In the genomic region with DNA sequence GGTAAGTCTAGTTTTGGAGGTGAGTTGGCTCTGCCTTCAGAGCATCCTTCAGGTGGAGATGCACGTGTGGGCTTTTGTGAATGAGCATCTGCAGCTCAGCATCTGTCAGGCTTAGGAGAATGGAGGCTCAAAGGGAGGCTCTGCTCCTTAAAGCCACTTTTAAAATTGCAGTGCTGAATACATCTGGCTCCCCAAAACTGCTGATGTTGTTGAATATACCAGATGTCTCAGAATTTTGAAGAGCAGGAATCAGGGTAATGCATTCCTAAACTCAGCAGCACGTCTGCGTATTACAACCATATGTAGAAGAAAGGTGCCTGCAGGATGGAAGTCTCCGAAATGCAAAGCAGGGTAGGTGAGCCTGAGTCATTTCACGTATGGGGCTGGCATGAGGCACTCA, we compare ENCODE assay signal across 32 cellular contexts.
DNase-seq lines count a peak whose midpoint lies in the region; ATAC-seq, FAIRE-seq and TF ChIP-seq lines count a peak whose summit lies in the region.
"Had no signal": no experiment of that assay in that cellular context is flagged by ENCODE, and none has a peak within 500 bp of the region (broad histone marks: within the 10 kb centered on the region; RNA-seq: fewer than 3 reads in every experiment).

No MANE protein-coding gene starts in this region.

- no peaks in the 10 kb centered on the region for H3F3A ChIP-seq in PC-9 (ENCODE audit: insufficient read depth, low read depth)

- H3K4me2 ChIP-seq in HepG2 (ENCODE audit: low read depth, low read length) (no peak overlapping the region), A549 (no peak overlapping the region), K562 (ENCODE audit: insufficient read depth, low read length) (no peak overlapping the region), PC-9 (no peak overlapping the region)
- H3K4me2 ChIP-seq: BLaER1; BLaER1 treated with 17β-estradiol and CSF1 and Interleukin-3, amounts not matched to agents 10 nM and 100 nM had no signal

- no peak overlapping the region for H3K27ac ChIP-seq in HepG2 (ENCODE audit: extremely low read length, insufficient read depth, low read length)
- H3K27ac ChIP-seq in right lobe of liver = no peak overlapping the region
- H3K27ac ChIP-seq in A549 = no peak overlapping the region
- no peak overlapping the region for H3K27ac ChIP-seq in K562 (ENCODE audit: extremely low read depth, low read depth, low read length)
- no peak overlapping the region for H3K27ac ChIP-seq in PC-9
- H3K27ac ChIP-seq: 22Rv1; BLaER1; BLaER1 treated with 17β-estradiol and CSF1 and Interleukin-3, amounts not matched to agents 10 nM and 100 nM; C4-2B had no signal

- no peak for DNase-seq in HepG2 (ENCODE audit: low spot score)
- DNase-seq in right lobe of liver = no peak
- DNase-seq in A549 (ENCODE audit: low read depth in 1 of 2, low spot score in 1 of 2) = no peak
- DNase-seq in K562 (ENCODE audit: extremely low read depth in 1 of 4, low spot score in 3 of 4) = no peak
- DNase-seq in NCI-H1436 (lab: John Stamatoyannopoulos, UW) = no peak
- DNase-seq in PC-9 = no peak
- DNase-seq: 8988T; ACHN; AML-193; BE2C; C1 segment of cervical spinal cord; Caco-2; Calu3; CD4-positive, alpha-beta memory T cell; CD4-positive, alpha-beta T cell; CD4-positive, CD25-positive, alpha-beta regulatory T cell; CD8-positive, alpha-beta memory T cell; CD8-positive, alpha-beta T cell; COR-L47; DMS 273 treated with DMSO at 0.1 percent for 48 hours; DMS153; DMS53; DMS79; DMS79 treated with DMSO at 0.1 percent for 48 hours; DND-41; EL had no signal

- CTCF ChIA-PET in HepG2 (lab: Yijun Ruan, JAX; ENCODE audit: low intra/inter-chr PET ratio, low total read pairs) (no interaction called here), A549 (lab: Yijun Ruan, JAX) (no interaction called here), K562 (lab: Yijun Ruan, JAX; ENCODE audit: low intra/inter-chr PET ratio) (no interaction called here), PC-9 (lab: Charles Lee) (no interaction called here)

- no peaks in the 10 kb centered on the region for H3K9me1 ChIP-seq in K562 (ENCODE audit: control insufficient read depth, insufficient read depth, low read length)

- H3K36me3 ChIP-seq in HepG2 (replicated peaks in 1 of 2; ENCODE audit: control insufficient read depth in 1 of 2, insufficient read depth in 2 of 2, low read length in 2 of 2) (no peaks in the 10 kb centered on the region), right lobe of liver (no peaks in the 10 kb centered on the region), K562 (ENCODE audit: control insufficient read depth, insufficient read depth, low read length) (no peaks in the 10 kb centered on the region), PC-9 (ENCODE audit: low read depth) (no peaks in the 10 kb centered on the region)
- H3K36me3 ChIP-seq: BE2C; BLaER1; BLaER1 treated with 17β-estradiol and CSF1 and Interleukin-3, amounts not matched to agents 10 nM and 100 nM had no signal

- TF ChIP-seq POLR2A in HepG2 (IDR thresholded peaks at IDR 0.05; ENCODE audit: insufficient read depth in 1 of 2, low read depth in 2 of 2, low read length in 2 of 2) (no peak), right lobe of liver (IDR thresholded peaks at IDR 0.05) (no peak), A549 (IDR thresholded peaks at IDR 0.05; ENCODE audit: low read length) (no peak), K562 (conservative IDR thresholded peaks at IDR 0.05) (no peak)

- FAIRE-seq in HepG2 (lab: Jason Lieb, UNC) = no peak
- no peak for FAIRE-seq in A549 (lab: Jason Lieb, UNC)
- no peak for FAIRE-seq in K562 (lab: Jason Lieb, UNC)
- FAIRE-seq: A204.1, D721Med had no signal

- H3K4me1 ChIP-seq in HepG2 (ENCODE audit: insufficient read depth, low read length) (no peaks in the 10 kb centered on the region), right lobe of liver (no peaks in the 10 kb centered on the region), A549 (peaks cover 7% of the 10 kb centered on the region; the same call in 1 of the 3 replicates), K562 (replicated peaks in 1 of 2; ENCODE audit: control insufficient read depth in 2 of 2, insufficient read depth in 2 of 2, low read length in 2 of 2) (no peaks in the 10 kb centered on the region), PC-9 (replicated peaks; ENCODE audit: insufficient read depth) (no peaks in the 10 kb centered on the region)
- H3K4me1 ChIP-seq: BE2C; BLaER1; BLaER1 treated with 17β-estradiol and CSF1 and Interleukin-3, amounts not matched to agents 10 nM and 100 nM; Caco-2 had no signal

- no peak for TF ChIP-seq RAD21 in HepG2 (CRISPR knock-in tag; IDR thresholded peaks at IDR 0.05)
- no peak for TF ChIP-seq RAD21 in A549 (conservative IDR thresholded peaks at IDR 0.05 in 1 of 2, IDR thresholded peaks at IDR 0.05 in 1 of 2)
- TF ChIP-seq RAD21 in K562 (CRISPR knock-in tag; conservative IDR thresholded peaks at IDR 0.05 in 1 of 2, IDR thresholded peaks at IDR 0.05 in 1 of 2) = no peak

- H2AFZ ChIP-seq in HepG2 (ENCODE audit: low read length) (no peak overlapping the region), K562 (ENCODE audit: low read depth, low read length) (no peak overlapping the region), PC-9 (no peak overlapping the region)

- H3K9me2 ChIP-seq in PC-9 (ENCODE audit: insufficient read depth) = no peaks in the 10 kb centered on the region

- TF ChIP-seq CTCF in HepG2 (CRISPR knock-in tag; IDR thresholded peaks at IDR 0.05) (no peak), right lobe of liver (IDR thresholded peaks at IDR 0.05) (no peak), A549 (IDR thresholded peaks at IDR 0.05) (no peak), K562 (IDR thresholded peaks at IDR 0.05 in 2 of 3, conservative IDR thresholded peaks at IDR 0.05 in 1 of 3; ENCODE audit: insufficient read depth in 2 of 3, low read depth in 1 of 3, low read length in 3 of 3) (no peak), PC-9 (conservative IDR thresholded peaks at IDR 0.05) (no peak)

- TF ChIP-seq EP300 in HepG2 (IDR thresholded peaks at IDR 0.05; ENCODE audit: low read depth in 2 of 2, low read length in 2 of 2) = no peak
- TF ChIP-seq EP300 in HepG2 (CRISPR knock-in tag; IDR thresholded peaks at IDR 0.05; ENCODE audit: borderline replicate concordance) = no peak
- no peak for TF ChIP-seq EP300 in A549 (IDR thresholded peaks at IDR 0.05)
- no peak for TF ChIP-seq EP300 in K562 (IDR thresholded peaks at IDR 0.05; ENCODE audit: low read length)

- in situ Hi-C loops in HepG2 (cut with HindIII; ENCODE audit: extremely low pct_ligation_motif_present, low pct_unique_long_range_greater_than_20kb) (no loop called here), K562 (cut with MboI) (no loop called here)

- H3K27me3 ChIP-seq in HepG2 (ENCODE audit: control insufficient read depth in 1 of 2, insufficient read depth in 2 of 2, low read length in 2 of 2) = peaks cover 0 to 9% of the 10 kb centered on the region in 2 experiments; a peak in 2 of 5 replicates
- no peaks in the 10 kb centered on the region for H3K27me3 ChIP-seq in right lobe of liver
- H3K27me3 ChIP-seq in K562 (ENCODE audit: control insufficient read depth in 2 of 2, insufficient read depth in 2 of 2, low read length in 2 of 2) = peaks cover 0 to 6% of the 10 kb centered on the region in 2 experiments; a peak in 4 of 5 replicates
- 0 out of 2 replicates have a peak, but pooled peaks cover 8% of the 10 kb centered on the region for H3K27me3 ChIP-seq in PC-9 (ENCODE audit: insufficient read depth, low read depth)
- H3K27me3 ChIP-seq: BE2C; BLaER1; BLaER1 treated with 17β-estradiol and CSF1 and Interleukin-3, amounts not matched to agents 10 nM and 100 nM had no signal

- ATAC-seq in HepG2 (no peak), right lobe of liver (no peak), A549 (no peak), K562 (no peak)
- ATAC-seq: CD8-positive, alpha-beta T cell had no signal

- 9% methylated on average over 5 of the region's 5 CpGs for WGBS in HepG2 (ENCODE audit: low lambda C conversion rate)
- 35% methylated on average over 2 of the region's 5 CpGs for WGBS in right lobe of liver (ENCODE audit: insufficient coverage, low coverage, low lambda C conversion rate, missing lambda C conversion rate)
- 36% methylated on average over 5 of the region's 5 CpGs for WGBS in A549 (ENCODE audit: missing lambda C conversion rate)
- WGBS in K562 (ENCODE audit: insufficient coverage, low coverage, missing lambda C conversion rate) = 0% methylated on average over 5 of the region's 5 CpGs

- H3K4me3 ChIP-seq in HepG2 (replicated peaks in 1 of 3; ENCODE audit: insufficient read depth in 1 of 3, low read depth in 2 of 3, low read length in 3 of 3) = no peak overlapping the region
- H3K4me3 ChIP-seq in right lobe of liver = no peak overlapping the region
- H3K4me3 ChIP-seq in A549 = no peak overlapping the region
- no peak overlapping the region for H3K4me3 ChIP-seq in K562
- no peak overlapping the region for H3K4me3 ChIP-seq in PC-9
- H3K4me3 ChIP-seq: BLaER1; BLaER1 treated with 17β-estradiol and CSF1 and Interleukin-3, amounts not matched to agents 10 nM and 100 nM had no signal

- intact Hi-C loops in HepG2 (cut with micrococcal nuclease; ENCODE audit: unreplicated experiment) (no loop called here), right lobe of liver (cut with DNase I) (no loop called here), K562 (cut with micrococcal nuclease) (no loop called here), PC-9 (cut with micrococcal nuclease; ENCODE audit: unreplicated experiment) (no loop called here)

- no peaks in the 10 kb centered on the region for H3K79me2 ChIP-seq in HepG2 (ENCODE audit: insufficient read depth, low read length)
- no peaks in the 10 kb centered on the region for H3K79me2 ChIP-seq in K562 (ENCODE audit: control insufficient read depth, insufficient read depth, low read length)
- H3K79me2 ChIP-seq in PC-9 (ENCODE audit: low read depth) = no peaks in the 10 kb centered on the region

- POLR2A ChIA-PET in HepG2 (lab: Yijun Ruan, JAX) (no interaction called here), A549 (lab: Yijun Ruan, JAX) (no interaction called here), K562 (lab: Yijun Ruan, JAX) (no interaction called here), PC-9 (lab: Charles Lee; ENCODE audit: unreplicated experiment) (no interaction called here)

- H3K9me3 ChIP-seq in HepG2 (ENCODE audit: low read length) = no peaks in the 10 kb centered on the region
- H3K9me3 ChIP-seq in right lobe of liver = no peaks in the 10 kb centered on the region
- H3K9me3 ChIP-seq in A549 = no peaks in the 10 kb centered on the region
- no peaks in the 10 kb centered on the region for H3K9me3 ChIP-seq in K562 (replicated peaks; ENCODE audit: control insufficient read depth, insufficient read depth, low read depth, low read length)
- no peaks in the 10 kb centered on the region for H3K9me3 ChIP-seq in PC-9 (ENCODE audit: insufficient read depth, low read depth)
- H3K9me3 ChIP-seq: BE2C; BLaER1; BLaER1 treated with 17β-estradiol and CSF1 and Interleukin-3, amounts not matched to agents 10 nM and 100 nM; Caco-2 had no signal

- H3K9ac ChIP-seq in HepG2 (ENCODE audit: insufficient read depth, low read depth, low read length) = no peak overlapping the region
- no peak overlapping the region for H3K9ac ChIP-seq in K562 (ENCODE audit: insufficient read depth in 1 of 2, low read depth in 2 of 2, low read length in 2 of 2)
- H3K9ac ChIP-seq: BLaER1; BLaER1 treated with 17β-estradiol and CSF1 and Interleukin-3, amounts not matched to agents 10 nM and 100 nM had no signal

- H4K20me1 ChIP-seq in HepG2 (ENCODE audit: insufficient read depth, low read length) (no peaks in the 10 kb centered on the region), K562 (replicated peaks; ENCODE audit: control insufficient read depth, insufficient read depth, low read length) (no peaks in the 10 kb centered on the region), PC-9 (ENCODE audit: insufficient read depth) (no peaks in the 10 kb centered on the region)
- H4K20me1 ChIP-seq: BLaER1; BLaER1 treated with 17β-estradiol and CSF1 and Interleukin-3, amounts not matched to agents 10 nM and 100 nM had no signal

- BruUV-seq in HepG2 (replicated peaks; lab: Mats Ljungman, UMichigan) (no TSS peak), K562 (replicated peaks; lab: Mats Ljungman, UMichigan) (no TSS peak), PC-9 (replicated peaks; lab: Mats Ljungman, UMichigan) (no TSS peak)

Comparison
In these comparisons a context has a peak if more than half of its experiments do, and no peak if none do; other contexts are left out.
1. Of the 241 proteins assayed by ChIP-seq in both HepG2 and K562: peak only in HepG2: MAFF and MAFK; only in K562: MAFG; in both: none; in neither: 238.